In the genomic region with DNA sequence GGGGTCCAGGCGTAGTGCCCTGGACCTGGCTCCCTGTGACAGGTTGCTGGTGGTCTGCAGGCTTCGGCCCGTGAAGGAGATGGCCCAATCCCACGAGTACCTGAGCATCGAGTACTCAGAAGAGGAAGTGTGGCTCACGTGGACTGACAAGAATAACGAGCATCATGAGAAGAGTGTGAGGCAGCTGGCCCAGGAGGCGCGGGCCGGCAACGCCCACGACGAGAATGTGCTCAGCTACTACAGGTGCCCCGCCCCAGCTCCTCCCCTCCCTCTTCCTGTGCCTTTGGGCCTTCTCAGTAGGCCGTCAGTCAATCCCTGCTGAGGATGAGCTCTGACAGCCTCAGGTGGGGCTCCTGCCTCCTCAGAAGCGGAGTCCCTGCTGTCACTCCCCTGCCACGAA, we compare ENCODE assay signal across 9 cellular contexts. TPM values are rescaled to one million over a fixed set of nuclear protein-coding genes. Genes with fewer than 3 reads are reported as not detected.
DNase-seq lines count a peak whose midpoint lies in the region; ATAC-seq and TF ChIP-seq lines count a peak whose summit lies in the region.
"Had no signal": no experiment of that assay in that cellular context is flagged by ENCODE, and none has a peak within 500 bp of the region (broad histone marks: within the 10 kb centered on the region; RNA-seq: fewer than 3 reads in every experiment).

No MANE protein-coding gene starts in this region.

- H3K36me3 ChIP-seq in mucosa of descending colon (ENCODE audit: low read depth) = peaks cover 12% of the 10 kb centered on the region
- H3K36me3 ChIP-seq in MM.1S (replicated peaks; ENCODE audit: insufficient read depth, low read length) = no peaks in the 10 kb centered on the region

- no peaks in the 10 kb centered on the region for H3F3A ChIP-seq in MM.1S (ENCODE audit: insufficient read depth, low read length)

- H3K9me3 Mint-ChIP-seq in activated T-cell treated with anti-CD3 and anti-CD28 coated beads, Interleukin-2, amount 50 U/mL, for 72 hours = no peaks in the 10 kb centered on the region
- H3K9me3 Mint-ChIP-seq in endothelial cell (ENCODE audit: unreplicated experiment) = no peaks in the 10 kb centered on the region

- H3K27ac ChIP-seq in MM.1S (ENCODE audit: low read length) = no peak overlapping the region

- H3K4me2 ChIP-seq in MM.1S (ENCODE audit: low read depth, low read length) = no peak overlapping the region

- peak; percentile 67 to 85 for ATAC-seq in activated T-cell treated with anti-CD3 and anti-CD28 coated beads, Interleukin-2, amount 50 U/mL, for 72 hours (replicated peaks in 1 of 2)
- ATAC-seq in mucosa of descending colon = peak; percentile 93

- DNase-seq in A172 (ENCODE audit: low spot score) = peak; percentile 93
- DNase-seq in NCI-H510A (lab: John Stamatoyannopoulos, UW) = peak; percentile 45
- peak; percentile 26 to 58 for DNase-seq in activated T-cell treated with anti-CD3 and anti-CD28 coated beads, Interleukin-2, amount 50 U/mL, for 72 hours
- peak; percentile 81 to 86 (median 85) for DNase-seq in mucosa of descending colon
- no peak for DNase-seq in MM.1S
- DNase-seq in NCI-H2107 treated with DMSO at 0.1 percent for 48 hours (lab: John Stamatoyannopoulos, UW; ENCODE audit: unreplicated experiment) = no peak
- no peak for DNase-seq in endothelial cell (ENCODE audit: low spot score)
- no peak for DNase-seq in NCI-H82 (lab: John Stamatoyannopoulos, UW)
- DNase-seq: NCI-H2171 treated with DMSO at 0.1 percent for 48 hours had no signal

- H3K79me2 ChIP-seq in MM.1S (ENCODE audit: low read length) = no peaks in the 10 kb centered on the region

- no peaks in the 10 kb centered on the region for H3K9me3 ChIP-seq in mucosa of descending colon
- no peaks in the 10 kb centered on the region for H3K9me3 ChIP-seq in MM.1S (replicated peaks; ENCODE audit: insufficient read depth, low read length)

- no peak for TF ChIP-seq CTCF in mucosa of descending colon (IDR thresholded peaks at IDR 0.05)
- no peak for TF ChIP-seq CTCF in MM.1S (IDR thresholded peaks at IDR 0.05; ENCODE audit: low read length)
- TF ChIP-seq CTCF in endothelial cell (IDR thresholded peaks at IDR 0.05; ENCODE audit: unreplicated experiment) = no peak

- peaks cover 3 to 9% of the 10 kb centered on the region in 2 donors for H3K36me3 Mint-ChIP-seq in activated T-cell treated with anti-CD3 and anti-CD28 coated beads, Interleukin-2, amount 50 U/mL, for 72 hours (ENCODE audit: insufficient read depth in 2 of 2)
- peaks cover 42% of the 10 kb centered on the region for H3K36me3 Mint-ChIP-seq in endothelial cell (ENCODE audit: low read depth, unreplicated experiment)

- H3K4me3 ChIP-seq in mucosa of descending colon (no peak overlapping the region), MM.1S (ENCODE audit: low read length) (no peak overlapping the region)

- peak overlapping the region; percentile 23 for H3K27ac Mint-ChIP-seq in activated T-cell treated with anti-CD3 and anti-CD28 coated beads, Interleukin-2, amount 50 U/mL, for 72 hours
- no peak overlapping the region for H3K27ac Mint-ChIP-seq in endothelial cell (ENCODE audit: unreplicated experiment)

- H3K4me1 ChIP-seq in mucosa of descending colon (ENCODE audit: low read depth) (peaks cover 5% of the 10 kb centered on the region), MM.1S (ENCODE audit: low read length) (no peaks in the 10 kb centered on the region)

- H3K27me3 Mint-ChIP-seq in activated T-cell treated with anti-CD3 and anti-CD28 coated beads, Interleukin-2, amount 50 U/mL, for 72 hours (ENCODE audit: low read depth) = no peaks in the 10 kb centered on the region
- H3K27me3 Mint-ChIP-seq in endothelial cell (ENCODE audit: unreplicated experiment) = peaks cover 14% of the 10 kb centered on the region

- no peaks in the 10 kb centered on the region for H3K9me2 ChIP-seq in MM.1S (replicated peaks; ENCODE audit: insufficient read depth, low read length)

- H3K4me1 Mint-ChIP-seq in activated T-cell treated with anti-CD3 and anti-CD28 coated beads, Interleukin-2, amount 50 U/mL, for 72 hours (ENCODE audit: low read depth) = peaks cover 9% of the 10 kb centered on the region
- no peaks in the 10 kb centered on the region for H3K4me1 Mint-ChIP-seq in endothelial cell (ENCODE audit: unreplicated experiment)

- no peak overlapping the region for H3K9ac ChIP-seq in MM.1S (ENCODE audit: low read length)

- intact Hi-C loops in mucosa of descending colon (cut with DNase I, micrococcal nuclease) = no loop called here

- H3K4me3 Mint-ChIP-seq in activated T-cell treated with anti-CD3 and anti-CD28 coated beads, Interleukin-2, amount 50 U/mL, for 72 hours = no peak overlapping the region
- no peak overlapping the region for H3K4me3 Mint-ChIP-seq in endothelial cell (ENCODE audit: unreplicated experiment)

- no peak overlapping the region for H2AFZ ChIP-seq in MM.1S (ENCODE audit: low read length)

- no peaks in the 10 kb centered on the region for H4K20me1 ChIP-seq in MM.1S (ENCODE audit: insufficient read depth, low read length)

- no peaks in the 10 kb centered on the region for H3K27me3 ChIP-seq in MM.1S (replicated peaks; ENCODE audit: insufficient read depth, low read length)

RNA-seq across cellular contexts. Expression of a gene that starts 42.6 kb away (rescaled TPM):
- total RNA-seq in A172 (2014; rRNA removed; shearing (Covaris generic)) = 46.1 and 70.3 TPM in 2 replicates
- 10 to 100 TPM; 50.6 to 59.9 TPM for total RNA-seq in activated T-cell treated with anti-CD3 and anti-CD28 coated beads, Interleukin-2, amount 50 U/mL, for 72 hours
- 10 to 100 TPM; 41.8 to 48.6 (median 45.7) TPM for total RNA-seq in mucosa of descending colon
- total RNA-seq in endothelial cell (ENCODE audit: unreplicated experiment) = 54.9 TPM

RNA-seq across cellular contexts. Expression of a gene that starts 47.8 kb away (rescaled TPM):
- 57.5 and 59.8 TPM in 2 replicates for total RNA-seq in A172 (2014; rRNA removed; shearing (Covaris generic))
- total RNA-seq in activated T-cell treated with anti-CD3 and anti-CD28 coated beads, Interleukin-2, amount 50 U/mL, for 72 hours = 10 to 100 TPM; 49.9 to 52.5 TPM
- total RNA-seq in mucosa of descending colon (100 to 1,000 TPM in 2 of 3 donors, 10 to 100 TPM in 1; 60.2 to 111 (median 103) TPM), endothelial cell (ENCODE audit: unreplicated experiment) (124 TPM)

Comparison
In these comparisons a context has a peak if more than half of its experiments do, and no peak if none do; other contexts are left out.
1. DNase-seq: peak in A172 (single experiment), NCI-H510A (single experiment), activated T-cell treated with anti-CD3 and anti-CD28 coated beads, Interleukin-2, amount 50 U/mL, for 72 hours (2 of 2) and mucosa of descending colon (3 of 3); none in MM.1S (single experiment), NCI-H2107 treated with DMSO at 0.1 percent for 48 hours (single experiment), endothelial cell (single experiment) and NCI-H82 (single experiment).